ENCODE assay signal across 19 cellular contexts in the genomic region with DNA sequence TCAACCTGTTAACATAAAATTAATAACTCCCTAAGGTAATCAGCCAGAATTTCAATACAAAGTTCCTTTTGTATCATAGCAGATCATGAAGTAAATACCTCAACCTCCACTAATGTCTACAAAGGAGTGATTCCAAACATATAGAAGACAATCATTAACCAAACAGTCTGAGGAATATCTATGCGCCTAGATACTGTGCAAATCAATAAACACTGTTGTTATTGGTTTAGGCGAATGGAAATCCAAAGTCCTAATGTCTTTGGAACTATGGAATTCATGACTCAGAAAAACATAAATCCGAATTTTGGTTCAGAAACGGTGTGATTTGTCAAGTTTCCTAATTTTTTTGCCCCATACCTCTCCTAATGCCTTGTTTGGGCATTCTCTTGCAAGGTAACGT.
A peak's percentile ranks its signal among the peaks of the same experiment; 100 is the strongest.
DNase-seq lines count a peak whose midpoint lies in the region; ATAC-seq, FAIRE-seq and TF ChIP-seq lines count a peak whose summit lies in the region.
"Had no signal": no experiment of that assay in that cellular context is flagged by ENCODE, and none has a peak within 500 bp of the region (broad histone marks: within the 10 kb centered on the region; RNA-seq: fewer than 3 reads in every experiment).

No MANE protein-coding gene starts in this region.

- H2AFZ ChIP-seq in HepG2 (ENCODE audit: low read length), result no peak overlapping the region

- H3K27me3 Mint-ChIP-seq in immature natural killer cell (ENCODE audit: low read depth in 3 of 3) (peaks cover 0 to 8% (median 6%) of the 10 kb centered on the region in 3 donors), type B pancreatic cell (no peaks in the 10 kb centered on the region)
- H3K27me3 Mint-ChIP-seq: B cell; CD4-positive, alpha-beta T cell had no signal

- H3K27ac ChIP-seq in HepG2 (ENCODE audit: extremely low read length, insufficient read depth, low read length) (peak overlapping the region; percentile 79), right lobe of liver (no peak overlapping the region)

- TF ChIP-seq POLR2A in HepG2 (IDR thresholded peaks at IDR 0.05; ENCODE audit: insufficient read depth in 1 of 2, low read depth in 2 of 2, low read length in 2 of 2), result no peak
- no peak for TF ChIP-seq POLR2A in right lobe of liver (IDR thresholded peaks at IDR 0.05)

- FAIRE-seq in HepG2 (lab: Jason Lieb, UNC), result peak; percentile 59
- FAIRE-seq: GM18507 had no signal

- H3K27me3 ChIP-seq in HepG2 (ENCODE audit: control insufficient read depth in 1 of 2, insufficient read depth in 2 of 2, low read length in 2 of 2) (no peaks in the 10 kb centered on the region), right lobe of liver (no peaks in the 10 kb centered on the region)

- H3K27ac Mint-ChIP-seq in immature natural killer cell (peak overlapping the region in 4 of 6 donors; percentile 15 to 96 (median 61)), type B pancreatic cell (no peak overlapping the region)
- H3K27ac Mint-ChIP-seq: B cell; CD4-positive, alpha-beta T cell had no signal

- POLR2A ChIA-PET in HepG2 (lab: Yijun Ruan, JAX), result no interaction called here

- H3K79me2 ChIP-seq in HepG2 (ENCODE audit: insufficient read depth, low read length), result no peaks in the 10 kb centered on the region

- H3K9ac ChIP-seq in HepG2 (ENCODE audit: insufficient read depth, low read depth, low read length), result peak overlapping the region; percentile 42

- H3K36me3 Mint-ChIP-seq in immature natural killer cell (no peaks in the 10 kb centered on the region), type B pancreatic cell (peaks cover 23% of the 10 kb centered on the region)

- H3K9me3 ChIP-seq in HepG2 (ENCODE audit: low read length) (no peaks in the 10 kb centered on the region), right lobe of liver (no peaks in the 10 kb centered on the region)

- DNase-seq in HepG2 (ENCODE audit: low spot score), result peak; percentile 82
- no peak for DNase-seq in right lobe of liver
- peak; percentile 3 to 11 for DNase-seq in NCI-H526 (lab: John Stamatoyannopoulos, UW)
- DNase-seq in immature natural killer cell, result no peak
- DNase-seq in type B pancreatic cell (ENCODE audit: extremely low spot score, unreplicated experiment), result no peak
- DNase-seq in NCI-H446 (lab: John Stamatoyannopoulos, UW), result no peak
- no peak for DNase-seq in left cardiac atrium
- no peak for DNase-seq in GM10266 (ENCODE audit: extremely low spot score)
- DNase-seq: 8988T; ACHN; C1 segment of cervical spinal cord; CD4-positive, alpha-beta T cell; DMS79; GOT3; H9; IMR-90; KBM-7 had no signal

- TF ChIP-seq EP300 in HepG2 (IDR thresholded peaks at IDR 0.05; ENCODE audit: low read depth in 2 of 2, low read length in 2 of 2) (peak; percentile 30 to 83; a peak in 2 of 4 replicates), HepG2 (CRISPR knock-in tag; IDR thresholded peaks at IDR 0.05; ENCODE audit: borderline replicate concordance) (peak; percentile 61; the same call in 1 of the 2 replicates)

- no peak overlapping the region for H3K4me3 Mint-ChIP-seq in immature natural killer cell
- H3K4me3 Mint-ChIP-seq in type B pancreatic cell, result peak overlapping the region; percentile 10
- H3K4me3 Mint-ChIP-seq: B cell; CD4-positive, alpha-beta T cell; H9 had no signal

- H3K36me3 ChIP-seq in HepG2 (replicated peaks in 1 of 2; ENCODE audit: control insufficient read depth in 1 of 2, insufficient read depth in 2 of 2, low read length in 2 of 2), result peaks cover 4 to 6% of the 10 kb centered on the region in 2 experiments
- H3K36me3 ChIP-seq in right lobe of liver, result no peaks in the 10 kb centered on the region

- in situ Hi-C loops in HepG2 (cut with HindIII; ENCODE audit: extremely low pct_ligation_motif_present, low pct_unique_long_range_greater_than_20kb), result no loop called here

- intact Hi-C loops in HepG2 (cut with micrococcal nuclease; ENCODE audit: unreplicated experiment), result no loop called here
- intact Hi-C loops in right lobe of liver (cut with DNase I), result no loop called here
- intact Hi-C loops in left cardiac atrium (cut with DNase I), result no loop called here

- H3K4me3 ChIP-seq in HepG2 (replicated peaks in 1 of 3; ENCODE audit: insufficient read depth in 1 of 3, low read depth in 2 of 3, low read length in 3 of 3) (no peak overlapping the region), right lobe of liver (no peak overlapping the region)

- no TSS peak for BruUV-seq in HepG2 (replicated peaks; lab: Mats Ljungman, UMichigan)

- TF ChIP-seq CTCF in HepG2 (CRISPR knock-in tag; IDR thresholded peaks at IDR 0.05), result no peak
- no peak for TF ChIP-seq CTCF in right lobe of liver (IDR thresholded peaks at IDR 0.05)
- no peak for TF ChIP-seq CTCF in type B pancreatic cell (conservative IDR thresholded peaks at IDR 0.05)
- TF ChIP-seq CTCF in GM10266 (IDR thresholded peaks at IDR 0.05; ENCODE audit: control insufficient read depth, insufficient read depth, low read depth, missing control alignments), result no peak

- H3K4me2 ChIP-seq in HepG2 (ENCODE audit: low read depth, low read length), result peak overlapping the region; percentile 52; the same call in 1 of the 2 replicates

- TF ChIP-seq RAD21 in HepG2 (CRISPR knock-in tag; IDR thresholded peaks at IDR 0.05), result no peak

- WGBS in HepG2 (ENCODE audit: low lambda C conversion rate), result 16% methylated on average over 5 of the region's 5 CpGs
- WGBS in right lobe of liver (ENCODE audit: insufficient coverage, low coverage, low lambda C conversion rate, missing lambda C conversion rate), result 70% methylated on average over 5 of the region's 5 CpGs

- H3K9me3 Mint-ChIP-seq in immature natural killer cell, result no peaks in the 10 kb centered on the region
- H3K9me3 Mint-ChIP-seq in type B pancreatic cell, result peaks cover 8% of the 10 kb centered on the region
- H3K9me3 Mint-ChIP-seq: CD4-positive, alpha-beta T cell had no signal

- CTCF ChIA-PET in HepG2 (lab: Yijun Ruan, JAX; ENCODE audit: low intra/inter-chr PET ratio, low total read pairs), result no interaction called here

- no peaks in the 10 kb centered on the region for H4K20me1 ChIP-seq in HepG2 (ENCODE audit: insufficient read depth, low read length)

- peaks cover 40% of the 10 kb centered on the region for H3K4me1 ChIP-seq in HepG2 (ENCODE audit: insufficient read depth, low read length)
- H3K4me1 ChIP-seq in right lobe of liver, result no peaks in the 10 kb centered on the region

- ATAC-seq in HepG2, result peak; percentile 94
- no peak for ATAC-seq in right lobe of liver
- ATAC-seq in left cardiac atrium, result no peak

- H3K4me1 Mint-ChIP-seq in immature natural killer cell (peaks cover 21 to 35% of the 10 kb centered on the region in 2 donors), type B pancreatic cell (ENCODE audit: unreplicated experiment) (peaks cover 38% of the 10 kb centered on the region)
- H3K4me1 Mint-ChIP-seq: B cell had no signal

TF ChIP-seq in HepG2, 621 proteins besides CTCF, POLR2A, EP300 and RAD21 (continues in another document):
- peak; percentile 69; the same call in 1 of the 2 replicates for TF ChIP-seq SOX5 (CRISPR knock-in tag; IDR thresholded peaks at IDR 0.05; ENCODE audit: borderline replicate concordance)
- peak; percentile 58 for TF ChIP-seq BCL6 (CRISPR knock-in tag; IDR thresholded peaks at IDR 0.05)
- no peak for TF ChIP-seq CEBPZ (IDR thresholded peaks at IDR 0.05; ENCODE audit: low read length)
- peak; percentile 59; the same call in 1 of the 2 replicates for TF ChIP-seq JUNB (CRISPR knock-in tag; IDR thresholded peaks at IDR 0.05; ENCODE audit: borderline replicate concordance)
- peak; percentile 33; the same call in 1 of the 2 replicates for TF ChIP-seq IRF2 (CRISPR knock-in tag; IDR thresholded peaks at IDR 0.05)
- peak; percentile 84 for TF ChIP-seq FOXP4 (CRISPR knock-in tag; IDR thresholded peaks at IDR 0.05)

Comparison
In these comparisons a context has a peak if more than half of its experiments do, and no peak if none do; other contexts are left out.
1. DNase-seq: peak in HepG2 (single experiment) and NCI-H526 (2 of 2); none in right lobe of liver (0 of 3), immature natural killer cell (0 of 3), type B pancreatic cell (single experiment), NCI-H446 (0 of 2), left cardiac atrium (single experiment) and GM10266 (single experiment).